24 cellular contexts compared by ENCODE assay signal in genomic region chr3:171021377-171021776, GRCh38. TPM values are rescaled to one million over a fixed set of nuclear protein-coding genes. Genes with fewer than 3 reads are reported as not detected.
A peak's percentile ranks its signal among the peaks of the same experiment; 100 is the strongest.
DNase-seq lines count a peak whose midpoint lies in the region; ATAC-seq, FAIRE-seq and TF ChIP-seq lines count a peak whose summit lies in the region.
"Had no signal": no experiment of that assay in that cellular context is flagged by ENCODE, and none has a peak within 500 bp of the region (broad histone marks: within the 10 kb centered on the region; RNA-seq: fewer than 3 reads in every experiment).

No MANE protein-coding gene starts in this region.

- DNase-seq in HepG2 (ENCODE audit: low spot score) (no peak), right lobe of liver (no peak), KG1 (lab: John Stamatoyannopoulos, UW) (no peak), ecto neural progenitor cell (ENCODE audit: low spot score) (no peak)
- DNase-seq in stimulated activated naive CD4-positive, alpha-beta T cell (lab: John Stamatoyannopoulos, UW): no peak
- DNase-seq: 8988T; ACHN; BE2C; C1 segment of cervical spinal cord; Caco-2; Calu3; CD4-positive, alpha-beta memory T cell; CD4-positive, CD25-positive, alpha-beta regulatory T cell; DMS79 treated with DMSO at 0.1 percent for 48 hours; GF-D8 had no signal

- H2AFZ ChIP-seq in HepG2 (ENCODE audit: low read length): no peak overlapping the region

- TF ChIP-seq EP300 in HepG2 (IDR thresholded peaks at IDR 0.05; ENCODE audit: low read depth in 2 of 2, low read length in 2 of 2): no peak
- TF ChIP-seq EP300 in HepG2 (CRISPR knock-in tag; IDR thresholded peaks at IDR 0.05; ENCODE audit: borderline replicate concordance): no peak

- TF ChIP-seq RAD21 in HepG2 (CRISPR knock-in tag; IDR thresholded peaks at IDR 0.05): no peak

- H3K4me2 ChIP-seq in HepG2 (ENCODE audit: low read depth, low read length): no peak overlapping the region
- H3K4me2 ChIP-seq: BLaER1 had no signal

- peaks cover 74% of the 10 kb centered on the region for H3K79me2 ChIP-seq in HepG2 (ENCODE audit: insufficient read depth, low read length)

- H3K4me3 ChIP-seq in HepG2 (replicated peaks in 1 of 3; ENCODE audit: insufficient read depth in 1 of 3, low read depth in 2 of 3, low read length in 3 of 3) (no peak overlapping the region), right lobe of liver (peak overlapping the region in 2 of 3 donors; percentile 15 to 55)
- H3K4me3 ChIP-seq: BLaER1 had no signal

- BruUV-seq in HepG2 (replicated peaks; lab: Mats Ljungman, UMichigan): no TSS peak

- TF ChIP-seq POLR2A in HepG2 (IDR thresholded peaks at IDR 0.05; ENCODE audit: insufficient read depth in 1 of 2, low read depth in 2 of 2, low read length in 2 of 2) (no peak), right lobe of liver (IDR thresholded peaks at IDR 0.05) (no peak)

- intact Hi-C loops in HepG2 (cut with micrococcal nuclease; ENCODE audit: unreplicated experiment): no loop called here
- intact Hi-C loops in right lobe of liver (cut with DNase I): no loop called here

- H3K27ac ChIP-seq in HepG2 (ENCODE audit: extremely low read length, insufficient read depth, low read length) (no peak overlapping the region), right lobe of liver (no peak overlapping the region)
- H3K27ac ChIP-seq: BLaER1 had no signal

- H3K9ac ChIP-seq in HepG2 (ENCODE audit: insufficient read depth, low read depth, low read length): no peak overlapping the region
- H3K9ac ChIP-seq: BLaER1 had no signal

- 93% methylated on average over 4 of the region's 4 CpGs for WGBS in HepG2 (ENCODE audit: low lambda C conversion rate)
- WGBS in right lobe of liver (ENCODE audit: insufficient coverage, low coverage, low lambda C conversion rate, missing lambda C conversion rate): 52% methylated on average over 4 of the region's 4 CpGs

- in situ Hi-C loops in HepG2 (cut with HindIII; ENCODE audit: extremely low pct_ligation_motif_present, low pct_unique_long_range_greater_than_20kb): no loop called here

- no peak for TF ChIP-seq CTCF in HepG2 (CRISPR knock-in tag; IDR thresholded peaks at IDR 0.05)
- no peak for TF ChIP-seq CTCF in right lobe of liver (IDR thresholded peaks at IDR 0.05)

- no peak for FAIRE-seq in HepG2 (lab: Jason Lieb, UNC)
- FAIRE-seq: A204.1, D721Med, G401.6, GM12891, GM19239 had no signal

- H3K9me3 ChIP-seq in HepG2 (ENCODE audit: low read length): no peaks in the 10 kb centered on the region
- H3K9me3 ChIP-seq in right lobe of liver: no peaks in the 10 kb centered on the region
- H3K9me3 ChIP-seq: BE2C, BLaER1, Caco-2 had no signal

- CTCF ChIA-PET in HepG2 (lab: Yijun Ruan, JAX; ENCODE audit: low intra/inter-chr PET ratio, low total read pairs): no interaction called here

- H3K27me3 ChIP-seq in HepG2 (ENCODE audit: control insufficient read depth in 1 of 2, insufficient read depth in 2 of 2, low read length in 2 of 2) (no peaks in the 10 kb centered on the region), right lobe of liver (no peaks in the 10 kb centered on the region)
- H3K27me3 ChIP-seq: BE2C, BLaER1 had no signal

- no peak for ATAC-seq in HepG2
- no peak for ATAC-seq in right lobe of liver

- peaks cover 67% of the 10 kb centered on the region for H3K4me1 ChIP-seq in HepG2 (ENCODE audit: insufficient read depth, low read length)
- peaks cover 0 to 47% (median 10%) of the 10 kb centered on the region in 4 donors for H3K4me1 ChIP-seq in right lobe of liver
- H3K4me1 ChIP-seq: BE2C, BLaER1 had no signal

- H3K36me3 ChIP-seq in HepG2 (replicated peaks in 1 of 2; ENCODE audit: control insufficient read depth in 1 of 2, insufficient read depth in 2 of 2, low read length in 2 of 2) (no peaks in the 10 kb centered on the region; a peak in 1 of 5 replicates), right lobe of liver (peaks cover 0 to 14% (median 5%) of the 10 kb centered on the region in 4 donors)
- H3K36me3 ChIP-seq: BE2C, BLaER1 had no signal

- POLR2A ChIA-PET in HepG2 (lab: Yijun Ruan, JAX): interaction anchor here (2.8 kb wide), 1 partner anchor 23 kb away, joined by 9 read pairs; no protein-coding TSS in a partner anchor

- H4K20me1 ChIP-seq in HepG2 (ENCODE audit: insufficient read depth, low read length): no peaks in the 10 kb centered on the region
- H4K20me1 ChIP-seq: BLaER1 had no signal

TF ChIP-seq in HepG2, 621 proteins besides CTCF, POLR2A, EP300 and RAD21:
- no peak for TF ChIP-seq RFX3 (CRISPR knock-in tag; IDR thresholded peaks at IDR 0.05)
- TF ChIP-seq ZNF770 (CRISPR knock-in tag; IDR thresholded peaks at IDR 0.05): peak; percentile 76
- peak; percentile 76; the same call in 1 of the 2 replicates for TF ChIP-seq ZNF121 (CRISPR knock-in tag; IDR thresholded peaks at IDR 0.05)
- TF ChIP-seq ZMYM3 (CRISPR knock-in tag; IDR thresholded peaks at IDR 0.05): 0 out of 2 replicates have a peak, but pooled peaks have one; percentile 22
TF ChIP-seq in HepG2: peak in this region for 3.

RNA-seq across cellular contexts. Expression of gene SLC2A2, which starts 5.1 kb away (rescaled TPM):
- total RNA-seq in HepG2 (2016; rRNA removed; fragmentation: Illumina TruSeq; extraction: Trizol): 14.5 and 19.5 TPM in 2 replicates
- total RNA-seq in HepG2 (2016; cell fraction: cytosol; rRNA removed; fragmentation: Illumina TruSeq; extraction: Trizol; ENCODE audit: low read depth): 1.7 TPM in 2 replicates
- total RNA-seq in HepG2 (2016; cell fraction: insoluble cytoplasmic fraction; rRNA removed; fragmentation: Illumina TruSeq; extraction: Trizol): 15.1 and 18.6 TPM in 2 replicates
- total RNA-seq in HepG2 (2016; cell fraction: membrane; rRNA removed; fragmentation: Illumina TruSeq; extraction: Trizol): 4.7 and 4.9 TPM in 2 replicates
- total RNA-seq in HepG2 (2016; cell fraction: nucleus; rRNA removed; fragmentation: Illumina TruSeq; extraction: Trizol): 18.5 TPM in 2 replicates
- polyA plus RNA-seq in HepG2 (2011; rRNA removed): 15.5 and 23.2 TPM in 2 replicates
- 11.5 and 13.8 TPM in 2 replicates for polyA plus RNA-seq in HepG2 (2011; cell fraction: cytosol; rRNA removed)
- 10.7 and 12.3 TPM in 2 replicates for polyA plus RNA-seq in HepG2 (2011; cell fraction: nucleus; rRNA removed)
- 28.7 and 38.8 TPM in 2 replicates for polyA plus RNA-seq in HepG2 (2012)
- 0.72 and 0.91 TPM in 2 replicates for polyA plus RNA-seq in HepG2 (2016; cell fraction: cytosol; fragmentation: Illumina TruSeq; extraction: Trizol; ENCODE audit: low read depth)
- 8.5 and 9.2 TPM in 2 replicates for polyA plus RNA-seq in HepG2 (2016; cell fraction: insoluble cytoplasmic fraction; fragmentation: Illumina TruSeq; extraction: Trizol; ENCODE audit: low read depth)
- 1.6 and 2.0 TPM in 2 replicates for polyA plus RNA-seq in HepG2 (2016; cell fraction: membrane; fragmentation: Illumina TruSeq; extraction: Trizol; ENCODE audit: low read depth)
- polyA plus RNA-seq in HepG2 (2016; cell fraction: nucleus; fragmentation: Illumina TruSeq; extraction: Trizol; ENCODE audit: insufficient read depth, low read depth): 12.0 and 14.2 TPM in 2 replicates
- 121 TPM in 1 of 2 replicates, not detected in the other for polyA minus RNA-seq in HepG2 (2011; rRNA and poly(A)+ RNA removed; ENCODE audit: low replicate concordance)
- 31.0 and 34.4 TPM in 2 replicates for polyA minus RNA-seq in HepG2 (2011; cell fraction: cytosol; rRNA and poly(A)+ RNA removed)
- 58.9 and 76.6 TPM in 2 replicates for polyA minus RNA-seq in HepG2 (2011; cell fraction: nucleus; rRNA and poly(A)+ RNA removed)
- 100 to 1,000 TPM; 162 to 465 (median 276) TPM for total RNA-seq in right lobe of liver
- total RNA-seq: A673; CD4-positive, alpha-beta memory T cell; CD4-positive, CD25-positive, alpha-beta regulatory T cell had no signal
- polyA plus RNA-seq: AG04450; CD14-positive monocyte; CD4-positive, alpha-beta memory T cell; CD4-positive, CD25-positive, alpha-beta regulatory T cell had no signal

Comparison
In these comparisons a context has a peak if more than half of its experiments do, and no peak if none do; other contexts are left out.
1. H3K4me3 ChIP-seq: peak in right lobe of liver (2 of 3); none in HepG2 (0 of 3).
2. RNA of gene SLC2A2, which starts 5.1 kb away (total RNA-seq): 162 to 465 TPM in right lobe of liver; 1.7 to 19.5 TPM in HepG2; every median in the first group is over 4 times any median in the second.